In the genomic region with DNA sequence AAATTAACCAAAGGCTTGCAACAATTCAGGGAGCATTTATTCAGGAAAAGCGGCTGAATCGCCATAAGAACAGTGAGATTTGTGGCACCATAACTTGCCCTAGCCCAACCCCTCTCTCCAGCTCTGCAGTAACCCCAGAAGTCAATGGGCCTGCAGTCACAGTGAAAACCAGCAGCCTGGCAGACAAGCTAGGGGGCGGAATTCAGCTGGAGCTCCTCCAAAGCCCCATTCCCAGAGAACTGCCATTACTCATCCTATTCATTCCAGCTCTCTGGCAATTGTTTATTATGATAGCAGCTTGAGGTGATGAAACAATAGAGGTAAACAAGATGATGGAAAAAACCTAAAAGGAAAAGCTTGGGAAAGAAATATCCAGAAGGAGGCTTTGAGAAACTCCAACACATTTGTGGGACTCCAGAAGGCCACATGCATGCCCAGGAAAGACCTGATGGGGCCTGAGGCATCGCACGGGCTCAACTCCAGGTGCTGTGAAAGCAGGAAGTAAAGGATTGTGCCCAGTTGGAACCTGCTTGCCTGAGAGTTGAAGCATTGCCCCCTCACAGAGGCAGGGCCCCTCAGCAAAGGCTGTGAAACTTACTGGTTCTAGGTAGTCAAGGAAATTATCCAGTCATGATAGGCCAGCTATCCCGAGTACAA, we compare ENCODE assay signal across 10 cellular contexts.
DNase-seq lines count a peak whose midpoint lies in the region; ATAC-seq and TF ChIP-seq lines count a peak whose summit lies in the region.
"Had no signal": no experiment of that assay in that cellular context is flagged by ENCODE, and none has a peak within 500 bp of the region (broad histone marks: within the 10 kb centered on the region; RNA-seq: fewer than 3 reads in every experiment).

No MANE protein-coding gene starts in this region.

- TF ChIP-seq CTCF in RWPE2 (IDR thresholded peaks at IDR 0.05; ENCODE audit: poor library complexity, severe bottlenecking), result peak; percentile 27
- TF ChIP-seq CTCF in GM10248 (IDR thresholded peaks at IDR 0.05; ENCODE audit: control extremely low read depth, extremely low read depth, low read depth, missing control alignments), result no peak

- POLR2A ChIA-PET in GM10248 (lab: Yijun Ruan, JAX), result interaction anchor here (0.7 kb wide), 1 partner anchor 299 kb away, joined by 3 read pairs; no protein-coding TSS in a partner anchor

- peaks cover 9% of the 10 kb centered on the region for H3K4me1 ChIP-seq in RWPE2 (ENCODE audit: insufficient read depth, poor library complexity, severe bottlenecking)

- no peaks in the 10 kb centered on the region for H3K9me3 ChIP-seq in RWPE2 (ENCODE audit: severe bottlenecking)

- CTCF ChIA-PET in GM10248 (lab: Yijun Ruan, JAX), result interaction anchor here (1.4 kb wide), 1 partner anchor 9 kb away, joined by 3 read pairs; no protein-coding TSS in a partner anchor

- H3K27me3 ChIP-seq in RWPE2 (ENCODE audit: insufficient read depth, poor library complexity, severe bottlenecking), result no peaks in the 10 kb centered on the region

- no peak overlapping the region for H3K4me3 ChIP-seq in RWPE2 (ENCODE audit: severe bottlenecking)

- ATAC-seq in RWPE2 (ENCODE audit: low read depth), result peak; percentile 51; the same call in 2 of the 3 replicates
- no peak for ATAC-seq in HG03342 (IDR thresholded peaks at IDR 0.05; ENCODE audit: unreplicated experiment)
- ATAC-seq: natural killer cell had no signal

- H3K36me3 ChIP-seq in RWPE2 (ENCODE audit: low read depth), result no peaks in the 10 kb centered on the region

- peak; percentile 96 for DNase-seq in EH (ENCODE audit: low read depth)
- DNase-seq in RWPE2 (ENCODE audit: low spot score), result no peak
- peak; percentile 89 for DNase-seq in fibroblast of gingiva (ENCODE audit: low read depth)
- DNase-seq in pons (ENCODE audit: low spot score), result peak; percentile 58
- no peak for DNase-seq in NCI-H2196 treated with DMSO at 0.1 percent for 48 hours (lab: John Stamatoyannopoulos, UW; ENCODE audit: unreplicated experiment)
- DNase-seq in NCI-H526 treated with DMSO at 0.1 percent for 48 hours (lab: John Stamatoyannopoulos, UW), result no peak
- no peak for DNase-seq in GM10248 (ENCODE audit: extremely low spot score)
- DNase-seq: Karpas-422, natural killer cell had no signal

- H3K27ac ChIP-seq in RWPE2 (ENCODE audit: poor library complexity, severe bottlenecking), result no peak overlapping the region

Comparison
In these comparisons a context has a peak if more than half of its experiments do, and no peak if none do; other contexts are left out.
1. DNase-seq: peak in EH (single experiment), fibroblast of gingiva (single experiment) and pons (single experiment); none in RWPE2 (single experiment), NCI-H2196 treated with DMSO at 0.1 percent for 48 hours (single experiment), NCI-H526 treated with DMSO at 0.1 percent for 48 hours (single experiment) and GM10248 (single experiment).